Comparison of ENCODE assay signal across 8 cellular contexts in the genomic region with DNA sequence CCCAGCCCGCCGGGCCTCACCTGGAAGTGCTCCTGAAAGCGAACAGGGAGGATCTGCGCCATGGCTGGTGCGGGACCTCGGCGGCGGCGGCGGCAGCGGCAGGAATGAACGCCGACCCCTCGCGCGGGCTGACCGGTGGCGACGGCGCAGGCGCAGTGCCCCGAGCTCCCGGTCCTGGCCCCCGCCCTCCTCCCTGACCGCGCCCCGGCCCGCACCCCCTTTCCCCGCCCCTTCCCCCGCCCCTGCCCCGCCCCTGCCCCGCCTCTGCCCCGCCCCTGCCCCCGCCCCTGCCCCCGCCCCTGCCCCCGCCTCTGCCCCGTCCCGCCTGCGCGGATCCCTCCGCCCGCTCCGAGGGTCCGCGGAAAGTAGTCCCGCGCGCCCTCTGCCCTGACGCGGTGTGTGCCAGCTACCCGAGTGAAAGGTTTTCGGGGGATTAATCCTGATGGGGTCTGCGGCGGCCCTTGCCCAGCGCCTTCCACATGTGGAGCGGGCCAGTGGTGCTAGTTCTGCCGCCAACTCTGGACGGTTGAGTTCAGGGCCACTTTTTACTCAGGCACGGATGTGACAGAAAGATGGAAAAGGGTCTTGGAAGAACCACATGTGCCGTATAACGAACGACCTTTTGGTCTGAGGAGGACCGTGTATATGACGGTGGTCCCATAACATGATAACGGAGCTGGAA. TPM values are rescaled to one million over a fixed set of nuclear protein-coding genes. Genes with fewer than 3 reads are reported as not detected.
DNase-seq lines count a peak whose midpoint lies in the region; ATAC-seq, FAIRE-seq and TF ChIP-seq lines count a peak whose summit lies in the region.

TSS of gene CLTCL1 (minus strand) at position 140 of the 682 bp plus-strand sequence. CDS start at position 62, 78 bp downstream.

- peak; percentile 46 for TF ChIP-seq POLR2A in endothelial cell of umbilical vein (IDR thresholded peaks at IDR 0.05; ENCODE audit: low read depth, low read length)

- CTCF ChIA-PET in endothelial cell of umbilical vein (lab: Charles Lee): interaction anchor here (0.8 to 2.6 kb wide), 4 partner anchors 12 to 147 kb away, joined by 3 to 14 read pairs (median 4); partner anchors contain the start of genes ESS2 and SLC25A1

- dilution Hi-C loops in endothelial cell of umbilical vein (cut with MboI; ENCODE audit: extremely low pct_ligation_motif_present, low sequenced_read_pairs): no loop called here

- BruUV-seq in endothelial cell of umbilical vein (replicated peaks; lab: Mats Ljungman, UMichigan): no TSS peak

- H3K36me3 Mint-ChIP-seq in mesothelial cell of epicardium: no peaks in the 10 kb centered on the region

- peaks cover 11% of the 10 kb centered on the region for H3K4me1 ChIP-seq in endothelial cell of umbilical vein (ENCODE audit: control insufficient read depth, extremely low read depth, insufficient read depth, low read length)

- no peak within 1 kb of the TSS for H3K27ac ChIP-seq in endothelial cell of umbilical vein (ENCODE audit: insufficient read depth, low read depth, low read length)

- H3K27me3 Mint-ChIP-seq in mesothelial cell of epicardium (ENCODE audit: low read depth): peaks cover 34% of the 10 kb centered on the region

- intact Hi-C loops in endothelial cell of umbilical vein (cut with micrococcal nuclease): loop anchor here (10.0 kb wide), 1 partner anchor 343 kb away; no protein-coding TSS in a partner anchor

- H3K4me2 ChIP-seq in endothelial cell of umbilical vein (ENCODE audit: insufficient read depth, low read length): peak within 1 kb of the TSS; percentile 98

- peak within 1 kb of the TSS; percentile 91 for H3K27ac Mint-ChIP-seq in mesothelial cell of epicardium

- no peaks in the 10 kb centered on the region for H4K20me1 ChIP-seq in endothelial cell of umbilical vein (replicated peaks; ENCODE audit: control insufficient read depth, extremely low read depth, insufficient read depth, low read length)

- peak within 1 kb of the TSS; percentile 99 for H2AFZ ChIP-seq in endothelial cell of umbilical vein (ENCODE audit: low read depth, low read length)

- TF ChIP-seq CTCF in endothelial cell of umbilical vein (IDR thresholded peaks at IDR 0.05; ENCODE audit: extremely low read depth in 1 of 2, insufficient read depth in 1 of 2, low read depth in 1 of 2, low read length in 2 of 2) (no peak), mesothelial cell of epicardium (IDR thresholded peaks at IDR 0.05; ENCODE audit: unreplicated experiment) (no peak)

- H3K79me2 ChIP-seq in endothelial cell of umbilical vein (ENCODE audit: control insufficient read depth, insufficient read depth, low read length): no peaks in the 10 kb centered on the region

- H3K4me3 Mint-ChIP-seq in mesothelial cell of epicardium: peak within 1 kb of the TSS; percentile 94

- H3K9me3 ChIP-seq in endothelial cell of umbilical vein (replicated peaks; ENCODE audit: control insufficient read depth, insufficient read depth, low read length): no peaks in the 10 kb centered on the region

- POLR2A ChIA-PET in endothelial cell of umbilical vein (lab: Charles Lee): interaction anchor here (1.0 kb wide), 1 partner anchor 112 kb away, joined by 5 read pairs; no protein-coding TSS in a partner anchor

- FAIRE-seq in endothelial cell of umbilical vein (lab: Jason Lieb, UNC): no peak

- no peaks in the 10 kb centered on the region for H3K36me3 ChIP-seq in endothelial cell of umbilical vein (ENCODE audit: control insufficient read depth in 2 of 2, extremely low read depth in 1 of 2, insufficient read depth in 2 of 2, low read length in 2 of 2)

- no peaks in the 10 kb centered on the region for H3K9me1 ChIP-seq in endothelial cell of umbilical vein (replicated peaks; ENCODE audit: control insufficient read depth, extremely low read depth, insufficient read depth, low read length)

- H3K4me1 Mint-ChIP-seq in mesothelial cell of epicardium: peaks cover 19% of the 10 kb centered on the region

- DNase-seq in GM03348 (ENCODE audit: low spot score): peak; percentile 100
- peak; percentile 54 for DNase-seq in NCI-H774 (lab: John Stamatoyannopoulos, UW)
- DNase-seq in activated CD8-positive, alpha-beta memory T cell treated with anti-CD3 and anti-CD28 coated beads, Interleukin-2, amount 50 U/mL, for 24 hours (ENCODE audit: extremely low read depth): peak; percentile 28
- DNase-seq in endothelial cell of umbilical vein (ENCODE audit: low read depth, low spot score): peak; percentile 70
- peak; percentile 79 to 82 for DNase-seq in mesothelial cell of epicardium (ENCODE audit: low spot score in 2 of 2, unreplicated experiment in 2 of 2)
- DNase-seq in stimulated activated CD8-positive, alpha-beta memory T cell treated with anti-CD3 and anti-CD28 coated beads, Interleukin-15, amount 100 ng/mL, for 1 hour (ENCODE audit: low read depth): peak; percentile 34
- no peak for DNase-seq in NK-92 (lab: John Stamatoyannopoulos, UW; ENCODE audit: unreplicated experiment)

- H3K9ac ChIP-seq in endothelial cell of umbilical vein (replicated peaks; ENCODE audit: extremely low read depth, insufficient read depth, low read length): peak within 1 kb of the TSS; percentile 65

- no peaks in the 10 kb centered on the region for H3K9me3 Mint-ChIP-seq in mesothelial cell of epicardium

- peak within 1 kb of the TSS; percentile 78 to 89 (median 85) for H3K4me3 ChIP-seq in endothelial cell of umbilical vein (replicated peaks in 1 of 3; ENCODE audit: insufficient read depth in 1 of 3, low read depth in 1 of 3, low read length in 3 of 3)

- H3K27me3 ChIP-seq in endothelial cell of umbilical vein (ENCODE audit: control insufficient read depth in 2 of 2, insufficient read depth in 2 of 2, low read length in 2 of 2): peaks cover 2 to 5% of the 10 kb centered on the region in 2 experiments

- peak; percentile 46 for ATAC-seq in HG02943 (IDR thresholded peaks at IDR 0.05; ENCODE audit: low read depth, unreplicated experiment)

TF ChIP-seq in endothelial cell of umbilical vein, 7 proteins besides CTCF, POLR2A, EP300 and RAD21:
- no peak for TF ChIP-seq EZH2 (IDR thresholded peaks at IDR 0.05; ENCODE audit: borderline replicate concordance, low read depth, low read length, severe bottlenecking)
- TF ChIP-seq GATA2 (IDR thresholded peaks at IDR 0.05; ENCODE audit: insufficient read depth, insufficient read length, low read depth, low read length): no peak
- no peak for TF ChIP-seq MYC (IDR thresholded peaks at IDR 0.05; ENCODE audit: low read depth, low read length)
- peak; percentile 37 for TF ChIP-seq POLR2AphosphoS5 (IDR thresholded peaks at IDR 0.05; ENCODE audit: insufficient read depth, low read depth, low read length)

RNA-seq across cellular contexts. Expression of gene CLTCL1, which starts in this region (rescaled TPM):
- 6.2 and 6.8 TPM in 2 replicates for total RNA-seq in endothelial cell of umbilical vein
- 5.0 and 5.1 TPM in 2 replicates for polyA plus RNA-seq in endothelial cell of umbilical vein
- polyA plus RNA-seq in endothelial cell of umbilical vein (2011; cell fraction: cytosol; rRNA removed): 3.3 and 3.4 TPM in 2 replicates
- polyA plus RNA-seq in endothelial cell of umbilical vein (2011; cell fraction: nucleus; rRNA removed): 10.6 and 14.9 TPM in 2 replicates
- 4.0 and 4.4 TPM in 2 replicates for polyA plus RNA-seq in endothelial cell of umbilical vein (2012)
- polyA minus RNA-seq in endothelial cell of umbilical vein: 8.4 and 12.6 TPM in 2 replicates
- 13.5 TPM for polyA minus RNA-seq in endothelial cell of umbilical vein (2011; cell fraction: cytosol; rRNA and poly(A)+ RNA removed)
- 11.4 and 11.7 TPM in 2 replicates for polyA minus RNA-seq in endothelial cell of umbilical vein (2011; cell fraction: nucleus; rRNA and poly(A)+ RNA removed)
- 4.4 to 5.9 TPM (median 4.7 TPM) in 3 replicates for total RNA-seq in mesothelial cell of epicardium
